Comparison of ENCODE assay signal across 14 cellular contexts in the genomic region with DNA sequence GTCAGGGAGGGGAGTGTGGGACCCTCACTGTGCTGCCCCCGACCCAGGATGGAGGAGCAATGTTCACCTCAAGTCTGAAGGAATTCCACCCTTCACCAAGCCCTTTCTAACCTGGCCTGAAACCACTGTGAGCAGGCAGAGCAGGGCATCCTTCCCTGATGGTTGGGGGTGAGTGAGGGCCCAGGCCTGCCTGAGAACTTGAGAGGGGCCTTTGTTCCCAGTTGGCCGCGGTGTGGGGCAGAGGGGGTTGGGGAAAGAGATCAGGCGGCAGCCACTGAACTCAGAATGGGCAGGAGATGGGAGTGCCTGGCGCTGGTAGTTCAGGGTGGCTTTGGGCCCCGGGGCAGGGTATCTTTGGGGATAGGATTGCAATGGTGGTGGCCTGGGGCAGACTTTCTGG.
DNase-seq lines count a peak whose midpoint lies in the region; ATAC-seq and TF ChIP-seq lines count a peak whose summit lies in the region.
"Had no signal": no experiment of that assay in that cellular context is flagged by ENCODE, and none has a peak within 500 bp of the region (broad histone marks: within the 10 kb centered on the region; RNA-seq: fewer than 3 reads in every experiment).

No MANE protein-coding gene starts in this region.

- H3K9me3 ChIP-seq in BLaER1 (no peaks in the 10 kb centered on the region), colonic mucosa (no peaks in the 10 kb centered on the region)
- H3K9me3 ChIP-seq: neutrophil had no signal

- no peaks in the 10 kb centered on the region for H3K27me3 Mint-ChIP-seq in neural crest cell (ENCODE audit: low read depth)
- H3K27me3 Mint-ChIP-seq in osteocyte (ENCODE audit: unreplicated experiment): no peaks in the 10 kb centered on the region
- H3K27me3 Mint-ChIP-seq: activated CD4-positive, alpha-beta T cell treated with anti-CD3 and anti-CD28 coated beads, Interleukin-2, amount 10 ng/mL, durations not matched to agents 24 days and 14 days had no signal

- peaks cover 100% of the 10 kb centered on the region for H3K4me1 ChIP-seq in BLaER1
- H3K4me1 ChIP-seq in colonic mucosa: no peaks in the 10 kb centered on the region

- in situ Hi-C loops in SK-MEL-5 (cut with HindIII; ENCODE audit: low pct_unique_long_range_greater_than_20kb, low sequenced_read_pairs): no loop called here

- peaks cover 100% of the 10 kb centered on the region for H4K20me1 ChIP-seq in BLaER1

- peak overlapping the region; percentile 82 for H3K27ac Mint-ChIP-seq in neural crest cell (ENCODE audit: unreplicated experiment)
- H3K27ac Mint-ChIP-seq in osteocyte (ENCODE audit: unreplicated experiment): no peak overlapping the region
- H3K27ac Mint-ChIP-seq: activated CD4-positive, alpha-beta T cell treated with anti-CD3 and anti-CD28 coated beads, Interleukin-2, amount 10 ng/mL, durations not matched to agents 24 days and 14 days had no signal

- H3K36me3 ChIP-seq in BLaER1 (peaks cover 64% of the 10 kb centered on the region), colonic mucosa (no peaks in the 10 kb centered on the region)

- no peaks in the 10 kb centered on the region for H3K9me3 Mint-ChIP-seq in neural crest cell
- no peaks in the 10 kb centered on the region for H3K9me3 Mint-ChIP-seq in osteocyte (ENCODE audit: unreplicated experiment)
- H3K9me3 Mint-ChIP-seq: activated CD4-positive, alpha-beta T cell treated with anti-CD3 and anti-CD28 coated beads, Interleukin-2, amount 10 ng/mL, durations not matched to agents 24 days and 14 days; activated T-cell treated with anti-CD3 and anti-CD28 coated beads, Interleukin-2, amount 50 U/mL, for 4 hours had no signal

- no peaks in the 10 kb centered on the region for H3K27me3 ChIP-seq in BLaER1
- no peaks in the 10 kb centered on the region for H3K27me3 ChIP-seq in colonic mucosa
- H3K27me3 ChIP-seq: neutrophil had no signal

- H3K36me3 Mint-ChIP-seq in neural crest cell (ENCODE audit: low read depth) (no peaks in the 10 kb centered on the region), osteocyte (ENCODE audit: unreplicated experiment) (no peaks in the 10 kb centered on the region)

- no peak for ATAC-seq in HG02870 (IDR thresholded peaks at IDR 0.05; ENCODE audit: unreplicated experiment)
- ATAC-seq: activated T-cell treated with anti-CD3 and anti-CD28 coated beads, Interleukin-2, amount 50 U/mL, for 4 hours had no signal

- H3K4me3 ChIP-seq in BLaER1 (no peak overlapping the region), colonic mucosa (no peak overlapping the region)

- intact Hi-C loops in colonic mucosa (cut with DNase I): no loop called here

- peak overlapping the region; percentile 100 for H3K4me2 ChIP-seq in BLaER1

- peak overlapping the region; percentile 65 for H3K27ac ChIP-seq in BLaER1
- H3K27ac ChIP-seq in colonic mucosa: no peak overlapping the region
- H3K27ac ChIP-seq: neutrophil had no signal

- H3K4me1 Mint-ChIP-seq in neural crest cell (peaks cover 29% of the 10 kb centered on the region), osteocyte (ENCODE audit: unreplicated experiment) (peaks cover 47% of the 10 kb centered on the region)

- H3K4me3 Mint-ChIP-seq in neural crest cell (peak overlapping the region; percentile 47), osteocyte (ENCODE audit: unreplicated experiment) (no peak overlapping the region)
- H3K4me3 Mint-ChIP-seq: activated CD4-positive, alpha-beta T cell treated with anti-CD3 and anti-CD28 coated beads, Interleukin-2, amount 10 ng/mL, durations not matched to agents 24 days and 14 days; activated T-cell treated with anti-CD3 and anti-CD28 coated beads, Interleukin-2, amount 50 U/mL, for 4 hours had no signal

- peak; percentile 15 for DNase-seq in SK-MEL-5 (ENCODE audit: low read depth, low spot score)
- DNase-seq in epidermal melanocyte (ENCODE audit: insufficient read length, low spot score): peak; percentile 71
- peak; percentile 38 for DNase-seq in neural crest cell (ENCODE audit: low read depth, low spot score)
- DNase-seq in COLO668 (lab: John Stamatoyannopoulos, UW; ENCODE audit: unreplicated experiment): no peak
- no peak for DNase-seq in osteocyte (ENCODE audit: extremely low spot score, unreplicated experiment)
- no peak for DNase-seq in colonic mucosa
- DNase-seq: activated CD4-positive, alpha-beta T cell treated with anti-CD3 and anti-CD28 coated beads, Interleukin-2, amount 10 ng/mL, durations not matched to agents 24 days and 14 days; activated T-cell treated with anti-CD3 and anti-CD28 coated beads, Interleukin-2, amount 50 U/mL, for 4 hours; DMS79 treated with DMSO at 0.1 percent for 48 hours; MM.1S; NCI-H2029 had no signal

- H3K9ac ChIP-seq in BLaER1 (peak overlapping the region; percentile 66), colonic mucosa (ENCODE audit: low read depth in 2 of 2, low read length in 2 of 2) (no peak overlapping the region)

- no peak for TF ChIP-seq CTCF in neural crest cell (conservative IDR thresholded peaks at IDR 0.05)
- TF ChIP-seq CTCF in osteocyte (IDR thresholded peaks at IDR 0.05): no peak
- TF ChIP-seq CTCF in colonic mucosa (IDR thresholded peaks at IDR 0.05): no peak

Comparison
In these comparisons a context has a peak if more than half of its experiments do, and no peak if none do; other contexts are left out.
1. DNase-seq: peak in SK-MEL-5 (single experiment), epidermal melanocyte (single experiment) and neural crest cell (single experiment); none in COLO668 (single experiment), osteocyte (single experiment) and colonic mucosa (single experiment).